Comparison of ENCODE assay signal across 8 cellular contexts in the genomic region with DNA sequence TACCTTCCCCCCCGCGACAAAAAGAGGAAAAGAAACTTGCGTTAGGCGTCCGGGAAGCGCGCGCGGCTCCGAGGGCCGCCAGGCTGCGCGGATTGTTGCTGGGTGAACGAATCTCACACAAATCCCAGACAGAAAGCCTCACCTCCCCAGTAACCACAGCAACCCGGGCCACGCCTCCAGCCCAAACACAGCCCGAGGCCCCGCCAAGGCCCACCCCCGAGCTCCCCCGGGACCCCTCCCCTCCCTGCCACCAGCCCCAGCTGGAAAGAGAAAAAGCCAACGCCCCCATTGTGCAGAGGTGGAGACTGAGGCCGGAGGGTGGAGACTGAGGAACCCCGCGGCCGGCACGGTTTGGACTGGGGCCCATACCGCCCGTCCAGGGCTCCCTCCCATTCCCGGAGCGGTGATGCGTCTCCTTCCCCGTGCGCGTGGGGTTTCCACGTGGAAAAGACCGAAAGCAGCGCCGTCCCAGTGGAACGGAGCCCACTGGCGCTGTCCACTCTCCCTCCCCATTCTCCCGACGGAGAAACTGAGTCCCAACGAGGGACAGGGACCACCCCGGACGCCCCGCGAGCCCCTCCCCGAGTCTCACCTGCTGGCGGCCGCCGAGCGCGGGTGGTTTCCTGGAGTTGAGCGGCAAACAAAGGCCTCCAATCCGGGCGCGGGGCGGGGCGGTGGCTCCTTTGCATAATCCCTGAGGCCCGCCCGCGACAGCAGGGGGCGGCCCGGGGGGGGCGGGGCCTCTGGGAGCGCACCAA. TPM values are rescaled to one million over a fixed set of nuclear protein-coding genes. Genes with fewer than 3 reads are reported as not detected.
A peak's percentile ranks its signal among the peaks of the same experiment; 100 is the strongest.
DNase-seq lines count a peak whose midpoint lies in the region; ATAC-seq and TF ChIP-seq lines count a peak whose summit lies in the region.

No MANE protein-coding gene starts in this region.

- H3K4me1 ChIP-seq in Caco-2 (peaks cover 15% of the 10 kb centered on the region), OCI-LY1 (ENCODE audit: insufficient read depth, low read length, severe bottlenecking) (peaks cover 45% of the 10 kb centered on the region)

- H3K9ac ChIP-seq in OCI-LY1 (ENCODE audit: low read length), result peak overlapping the region; percentile 67

- H3K9me3 ChIP-seq in Caco-2 (no peaks in the 10 kb centered on the region), OCI-LY1 (ENCODE audit: low read length) (no peaks in the 10 kb centered on the region)

- H3K9me2 ChIP-seq in OCI-LY1 (ENCODE audit: low read depth, low read length), result no peaks in the 10 kb centered on the region

- TF ChIP-seq CTCF in Caco-2 (IDR thresholded peaks at IDR 0.05; ENCODE audit: insufficient read depth in 1 of 2, low read depth in 1 of 2, low read length in 1 of 2, severe bottlenecking in 1 of 2, unreplicated experiment in 1 of 2), result no peak
- no peak for TF ChIP-seq CTCF in OCI-LY1 (IDR thresholded peaks at IDR 0.05; ENCODE audit: low read length)
- no peak for TF ChIP-seq CTCF in epithelial cell of proximal tubule (conservative IDR thresholded peaks at IDR 0.05; ENCODE audit: low read depth, low read length)

- H3K4me3 ChIP-seq in Caco-2 (ENCODE audit: low read depth, low read length) (peak overlapping the region; percentile 89), OCI-LY1 (ENCODE audit: low read depth, low read length, poor library complexity, severe bottlenecking) (peak overlapping the region; percentile 68), epithelial cell of proximal tubule (ENCODE audit: low read depth, low read length) (peak overlapping the region; percentile 91)

- peak overlapping the region; percentile 91 for H3K4me3 Mint-ChIP-seq in Caco-2 (ENCODE audit: unreplicated experiment)

- peak overlapping the region; percentile 71 for H3K4me2 ChIP-seq in OCI-LY1 (ENCODE audit: low read length)

- no peaks in the 10 kb centered on the region for H3K27me3 Mint-ChIP-seq in Caco-2 (ENCODE audit: insufficient read depth, unreplicated experiment)

- H4K20me1 ChIP-seq in OCI-LY1 (ENCODE audit: insufficient read depth, low read length), result no peaks in the 10 kb centered on the region

- H3K27me3 ChIP-seq in Caco-2 (replicated peaks; ENCODE audit: control insufficient read depth, insufficient read depth, low read length) (no peaks in the 10 kb centered on the region), OCI-LY1 (ENCODE audit: insufficient read depth, low read length) (no peaks in the 10 kb centered on the region)

- ATAC-seq in GM21381 (IDR thresholded peaks at IDR 0.05; ENCODE audit: unreplicated experiment), result peak; percentile 84

- CTCF ChIA-PET in Caco-2 (lab: Charles Lee), result no interaction called here

- H3K36me3 ChIP-seq in Caco-2 (ENCODE audit: control insufficient read depth, insufficient read depth, low read length), result no peaks in the 10 kb centered on the region
- H3K36me3 ChIP-seq in OCI-LY1 (ENCODE audit: insufficient read depth, low read length), result peaks cover 3% of the 10 kb centered on the region; the same call in 1 of the 2 replicates

- POLR2A ChIA-PET in Caco-2 (lab: Charles Lee), result interaction anchor here (1.0 to 2.3 kb wide), 2 partner anchors 160 to 189 kb away, joined by 3 to 7 read pairs; partner anchors contain the start of gene ATP6V1G1

- no peaks in the 10 kb centered on the region for H3K9me3 Mint-ChIP-seq in Caco-2 (ENCODE audit: unreplicated experiment)

- no TSS peak for BruUV-seq in Caco-2 (replicated peaks; lab: Mats Ljungman, UMichigan)

- no peaks in the 10 kb centered on the region for H3K79me2 ChIP-seq in OCI-LY1 (ENCODE audit: insufficient read depth, low read length)

- H3F3A ChIP-seq in OCI-LY1 (ENCODE audit: insufficient read depth, low read length), result 0 out of 2 replicates have a peak, but pooled peaks cover 4% of the 10 kb centered on the region

- DNase-seq in Caco-2 (peak; percentile 96 to 98), HT1080 (ENCODE audit: low read depth) (peak; percentile 84), activated T-cell treated with anti-CD3 and anti-CD28 coated beads for 24 hours (ENCODE audit: low read depth) (peak; percentile 93), epithelial cell of proximal tubule (ENCODE audit: low read depth) (no peak), mucosa of gallbladder (ENCODE audit: low spot score) (peak; percentile 97)
- peak; percentile 96 for DNase-seq in stimulated activated CD8-positive, alpha-beta memory T cell treated with anti-CD3 and anti-CD28 coated beads, Interleukin-4, amount 100 ng/mL, for 24 hours (ENCODE audit: low read depth)

- H3K27ac ChIP-seq in OCI-LY1 (ENCODE audit: low read depth, low read length, poor library complexity, severe bottlenecking), result peak overlapping the region; percentile 99

- intact Hi-C loops in Caco-2 (cut with micrococcal nuclease; ENCODE audit: unreplicated experiment), result loop anchor here (2.0 to 5.0 kb wide), 2 partner anchors 49 to 189 kb away; partner anchors contain the start of gene ATP6V1G1

- H3K36me3 Mint-ChIP-seq in Caco-2 (ENCODE audit: insufficient read depth, unreplicated experiment), result peaks cover 25% of the 10 kb centered on the region

- no peak overlapping the region for H2AFZ ChIP-seq in OCI-LY1 (ENCODE audit: low read length)

- H3K4me1 Mint-ChIP-seq in Caco-2 (ENCODE audit: low read depth, unreplicated experiment), result peaks cover 12% of the 10 kb centered on the region

- H3K27ac Mint-ChIP-seq in Caco-2 (ENCODE audit: unreplicated experiment), result peak overlapping the region; percentile 99

RNA-seq across cellular contexts. Expression of gene AKNA, which starts 10.2 kb away (rescaled TPM):
- total RNA-seq in Caco-2 (2022), result 43.0 and 57.8 TPM in 2 replicates
- total RNA-seq in HT1080 (2014; rRNA removed; shearing (Covaris generic)), result 3.8 and 4.2 TPM in 2 replicates
- 4.9 and 5.9 TPM in 2 replicates for polyA plus RNA-seq in HT1080 (2015; cell fraction: cytosol; rRNA removed)
- polyA plus RNA-seq in HT1080 (2015; cell fraction: nucleus; rRNA removed), result 4.9 and 7.4 TPM in 2 replicates
- total RNA-seq in epithelial cell of proximal tubule, result 14.6 and 20.4 TPM in 2 replicates
- 41.0 TPM for total RNA-seq in mucosa of gallbladder
